Comparison of ENCODE assay signal across 16 cellular contexts in genomic region chr3:14650193-14650592, GRCh38. TPM values are rescaled to one million over a fixed set of nuclear protein-coding genes. Genes with fewer than 3 reads are reported as not detected.
DNase-seq lines count a peak whose midpoint lies in the region; ATAC-seq and TF ChIP-seq lines count a peak whose summit lies in the region.
"Had no signal": no experiment of that assay in that cellular context is flagged by ENCODE, and none has a peak within 500 bp of the region (broad histone marks: within the 10 kb centered on the region; RNA-seq: fewer than 3 reads in every experiment).

No MANE protein-coding gene starts in this region.

- peaks cover 10% of the 10 kb centered on the region for H3K36me3 Mint-ChIP-seq in activated CD4-positive, alpha-beta T cell treated with anti-CD3 and anti-CD28 coated beads for 36 hours (ENCODE audit: low read depth)
- H3K36me3 Mint-ChIP-seq in brain (peaks cover 13% of the 10 kb centered on the region), progenitor cell of endocrine pancreas (ENCODE audit: insufficient read depth) (peaks cover under 1% of the 10 kb centered on the region)

- H3K9ac ChIP-seq in NT2/D1 (ENCODE audit: insufficient read length, low read depth), result peak overlapping the region; percentile 54

- H3K4me1 ChIP-seq in NT2/D1 (ENCODE audit: insufficient read depth, insufficient read length), result no peaks in the 10 kb centered on the region

- ATAC-seq in activated CD4-positive, alpha-beta T cell treated with anti-CD3 and anti-CD28 coated beads for 36 hours, result no peak
- no peak for ATAC-seq in HG02870 (IDR thresholded peaks at IDR 0.05; ENCODE audit: unreplicated experiment)
- ATAC-seq in HG03378 (IDR thresholded peaks at IDR 0.05; ENCODE audit: unreplicated experiment), result no peak
- ATAC-seq: right cardiac atrium had no signal

- no peak overlapping the region for H3K4me3 ChIP-seq in NT2/D1 (ENCODE audit: insufficient read length, low read depth)

- no peaks in the 10 kb centered on the region for H3K27me3 ChIP-seq in NT2/D1 (ENCODE audit: insufficient read depth, insufficient read length)
- H3K27me3 ChIP-seq: esophagus squamous epithelium, testis had no signal

- no peaks in the 10 kb centered on the region for H3K9me3 Mint-ChIP-seq in activated CD4-positive, alpha-beta T cell treated with anti-CD3 and anti-CD28 coated beads for 36 hours (ENCODE audit: low read depth)
- H3K9me3 Mint-ChIP-seq in brain (peaks cover 0 to 4% (median 0%) of the 10 kb centered on the region in 5 experiments), progenitor cell of endocrine pancreas (ENCODE audit: low read depth) (peaks cover 3% of the 10 kb centered on the region)

- TF ChIP-seq CTCF in brain (conservative IDR thresholded peaks at IDR 0.05) (no peak), progenitor cell of endocrine pancreas (IDR thresholded peaks at IDR 0.05; ENCODE audit: unreplicated experiment) (no peak)

- intact Hi-C loops in activated CD4-positive, alpha-beta T cell treated with anti-CD3 and anti-CD28 coated beads for 36 hours (cut with DNase I, micrococcal nuclease), result loop anchor here (2.0 to 10.0 kb wide), 2 partner anchors 225 to 1615 kb away; partner anchors contain the start of genes DPH3 (in 1 of the 2) and OXNAD1 (in 1 of the 2)

- peaks cover 34% of the 10 kb centered on the region for H3K4me1 Mint-ChIP-seq in activated CD4-positive, alpha-beta T cell treated with anti-CD3 and anti-CD28 coated beads for 36 hours
- peaks cover 61% of the 10 kb centered on the region for H3K4me1 Mint-ChIP-seq in brain
- H3K4me1 Mint-ChIP-seq in progenitor cell of endocrine pancreas (ENCODE audit: low read depth), result peaks cover 41% of the 10 kb centered on the region

- no peaks in the 10 kb centered on the region for H3K27me3 Mint-ChIP-seq in activated CD4-positive, alpha-beta T cell treated with anti-CD3 and anti-CD28 coated beads for 36 hours
- H3K27me3 Mint-ChIP-seq in brain (peaks cover 7% of the 10 kb centered on the region), progenitor cell of endocrine pancreas (peaks cover 2% of the 10 kb centered on the region)

- no peak for DNase-seq in activated CD4-positive, alpha-beta T cell treated with anti-CD3 and anti-CD28 coated beads for 36 hours
- no peak for DNase-seq in activated CD4-positive, alpha-beta T cell treated with anti-CD3 and anti-CD28 coated beads for 1 hour
- no peak for DNase-seq in NT2/D1 (ENCODE audit: low read depth, low spot score)
- DNase-seq in progenitor cell of endocrine pancreas (ENCODE audit: low spot score, unreplicated experiment), result no peak
- DNase-seq in EL, result no peak
- DNase-seq: esophagus squamous epithelium, KBM-7, midbrain, NCI-H2171, OCI-M1, right cardiac atrium, T-helper 9 cell, testis had no signal

- H3K9me3 ChIP-seq in NT2/D1 (ENCODE audit: insufficient read depth, low read length), result no peaks in the 10 kb centered on the region
- H3K9me3 ChIP-seq: esophagus squamous epithelium, testis had no signal

- POLR2A ChIA-PET in activated CD4-positive, alpha-beta T cell treated with anti-CD3 and anti-CD28 coated beads for 36 hours (lab: Charles Lee), result interaction anchor here (0.8 to 1.2 kb wide), 2 partner anchors 11 to 361 kb away, joined by 3 to 5 read pairs; no protein-coding TSS in a partner anchor

- no peak overlapping the region for H3K27ac Mint-ChIP-seq in activated CD4-positive, alpha-beta T cell treated with anti-CD3 and anti-CD28 coated beads for 36 hours
- H3K27ac Mint-ChIP-seq in brain, result peak overlapping the region in 4 of 5 experiments; percentile 96 to 99 (median 98)
- peak overlapping the region; percentile 79 for H3K27ac Mint-ChIP-seq in progenitor cell of endocrine pancreas

- CTCF ChIA-PET in activated CD4-positive, alpha-beta T cell treated with anti-CD3 and anti-CD28 coated beads for 36 hours (lab: Charles Lee), result no interaction called here

- peak overlapping the region; percentile 93 for H3K4me3 Mint-ChIP-seq in activated CD4-positive, alpha-beta T cell treated with anti-CD3 and anti-CD28 coated beads for 36 hours
- H3K4me3 Mint-ChIP-seq in brain, result peak overlapping the region; percentile 89 to 100 (median 94)
- peak overlapping the region; percentile 99 for H3K4me3 Mint-ChIP-seq in progenitor cell of endocrine pancreas (ENCODE audit: low read depth)

- H3K36me3 ChIP-seq in NT2/D1 (ENCODE audit: insufficient read depth, insufficient read length, low read length), result peaks cover 14% of the 10 kb centered on the region

RNA-seq across cellular contexts. Expression of gene CCDC174, which starts 1.4 kb away (rescaled TPM):
- 10 to 100 TPM; 16.2 to 18.2 TPM for total RNA-seq in activated CD4-positive, alpha-beta T cell treated with anti-CD3 and anti-CD28 coated beads for 36 hours
- polyA plus RNA-seq in brain (ENCODE audit: insufficient read depth, low read depth, low replicate concordance), result 6.0 TPM
- total RNA-seq in progenitor cell of endocrine pancreas, result 25.7 and 25.8 TPM in 2 replicates

RNA-seq across cellular contexts. Expression of gene C3orf20, which starts 24.7 kb away (rescaled TPM):
- total RNA-seq in activated CD4-positive, alpha-beta T cell treated with anti-CD3 and anti-CD28 coated beads for 36 hours, result not detected
- polyA plus RNA-seq in brain (ENCODE audit: insufficient read depth, low read depth, low replicate concordance), result not detected
- total RNA-seq in progenitor cell of endocrine pancreas, result 0.13 and 0.19 TPM in 2 replicates
- total RNA-seq: esophagus squamous epithelium had no signal
